Comparison of ENCODE assay signal across 16 cellular contexts in genomic region chr1:15341228-15341627, GRCh38.
DNase-seq lines count a peak whose midpoint lies in the region; ATAC-seq, FAIRE-seq and TF ChIP-seq lines count a peak whose summit lies in the region.
"Had no signal": no experiment of that assay in that cellular context is flagged by ENCODE, and none has a peak within 500 bp of the region (broad histone marks: within the 10 kb centered on the region; RNA-seq: fewer than 3 reads in every experiment).

No MANE protein-coding gene starts in this region.

- WGBS in urinary bladder: 91% methylated on average over 2 of the region's 2 CpGs

- no peaks in the 10 kb centered on the region for H3K36me3 ChIP-seq in astrocyte (ENCODE audit: insufficient read depth, low read length)
- H3K36me3 ChIP-seq in keratinocyte (ENCODE audit: control insufficient read depth in 2 of 2, extremely low read depth in 1 of 2, insufficient read depth in 2 of 2, low read length in 2 of 2): no peaks in the 10 kb centered on the region
- H3K36me3 ChIP-seq in urinary bladder (ENCODE audit: insufficient read depth): no peaks in the 10 kb centered on the region
- H3K36me3 ChIP-seq: BLaER1 treated with 17β-estradiol and CSF1 and Interleukin-3, amounts not matched to agents 10 nM and 100 nM; brain microvascular endothelial cell had no signal

- peaks cover 8% of the 10 kb centered on the region for H3K27me3 Mint-ChIP-seq in activated CD4-positive, alpha-beta memory T cell treated with anti-CD3 and anti-CD28 coated beads, Interleukin-2, amount 10 ng/mL, durations not matched to agents 7 days and 5 days
- peaks cover 18% of the 10 kb centered on the region for H3K27me3 Mint-ChIP-seq in activated CD4-positive, alpha-beta memory T cell treated with anti-CD3 and anti-CD28 coated beads for 36 hours
- H3K27me3 Mint-ChIP-seq in astrocyte (ENCODE audit: low read depth, unreplicated experiment): peaks cover 8% of the 10 kb centered on the region

- H3K27ac Mint-ChIP-seq in activated CD4-positive, alpha-beta memory T cell treated with anti-CD3 and anti-CD28 coated beads, Interleukin-2, amount 10 ng/mL, durations not matched to agents 7 days and 5 days: peak overlapping the region; percentile 83
- no peak overlapping the region for H3K27ac Mint-ChIP-seq in activated CD4-positive, alpha-beta memory T cell treated with anti-CD3 and anti-CD28 coated beads for 36 hours
- no peak overlapping the region for H3K27ac Mint-ChIP-seq in astrocyte (ENCODE audit: unreplicated experiment)
- H3K27ac Mint-ChIP-seq: activated naive CD4-positive, alpha-beta T cell treated with anti-CD3 and anti-CD28 coated beads, Interleukin-2, amount 50 U/mL, for 72 hours had no signal

- H3K4me3 ChIP-seq in astrocyte (ENCODE audit: insufficient read depth, low read depth, low read length) (no peak overlapping the region), keratinocyte (ENCODE audit: control insufficient read depth in 2 of 3, extremely low read depth in 1 of 3, insufficient read depth in 2 of 3, low read depth in 1 of 3, low read length in 3 of 3) (no peak overlapping the region), urinary bladder (ENCODE audit: low read depth, low read length) (no peak overlapping the region)
- H3K4me3 ChIP-seq: BLaER1 treated with 17β-estradiol and CSF1 and Interleukin-3, amounts not matched to agents 10 nM and 100 nM had no signal

- no peak for DNase-seq in activated CD4-positive, alpha-beta memory T cell treated with anti-CD3 and anti-CD28 coated beads, Interleukin-2, amount 10 ng/mL, durations not matched to agents 7 days and 5 days
- DNase-seq in activated CD4-positive, alpha-beta memory T cell treated with anti-CD3 and anti-CD28 coated beads for 36 hours: no peak
- DNase-seq in astrocyte (ENCODE audit: low read depth): no peak
- no peak for DNase-seq in keratinocyte (ENCODE audit: low read depth, low spot score)
- no peak for DNase-seq in NCI-H510A treated with DMSO at 0.1 percent for 48 hours (lab: John Stamatoyannopoulos, UW)
- no peak for DNase-seq in mesenteric fat pad (ENCODE audit: low spot score)
- DNase-seq: activated T-cell treated with anti-CD3 and anti-CD28 coated beads, Interleukin-2, amount 50 U/mL, for 1 hour; erythroblast; NCI-H1105; NCI-H748 treated with DMSO at 0.1 percent for 48 hours had no signal

- H3K27me3 ChIP-seq in astrocyte (ENCODE audit: insufficient read depth, low read length) (no peaks in the 10 kb centered on the region), keratinocyte (ENCODE audit: control insufficient read depth, extremely low read depth, insufficient read depth, low read length) (no peaks in the 10 kb centered on the region)
- H3K27me3 ChIP-seq: brain microvascular endothelial cell had no signal

- H3K79me2 ChIP-seq in astrocyte (ENCODE audit: insufficient read depth, low read length) (no peaks in the 10 kb centered on the region), keratinocyte (ENCODE audit: control insufficient read depth, insufficient read depth, low read length) (no peaks in the 10 kb centered on the region)

- H4K20me1 ChIP-seq in astrocyte (ENCODE audit: insufficient read depth, low read length): no peaks in the 10 kb centered on the region
- no peaks in the 10 kb centered on the region for H4K20me1 ChIP-seq in keratinocyte (ENCODE audit: control insufficient read depth, extremely low read depth, insufficient read depth, low read length)

- CTCF ChIA-PET in activated CD4-positive, alpha-beta memory T cell treated with anti-CD3 and anti-CD28 coated beads, Interleukin-2, amount 10 ng/mL, durations not matched to agents 7 days and 5 days (lab: Charles Lee): interaction anchor here (1.5 to 2.5 kb wide), 3 partner anchors 17 to 91 kb away, joined by 4 to 16 read pairs (median 5); no protein-coding TSS in a partner anchor
- CTCF ChIA-PET in activated CD4-positive, alpha-beta memory T cell treated with anti-CD3 and anti-CD28 coated beads for 36 hours (lab: Charles Lee): interaction anchor here (3.7 kb wide), 1 partner anchor 18 kb away, joined by 18 read pairs; no protein-coding TSS in a partner anchor

- no peak for TF ChIP-seq CTCF in astrocyte (IDR thresholded peaks at IDR 0.05; ENCODE audit: insufficient read depth, low read depth, low read length)
- no peak for TF ChIP-seq CTCF in keratinocyte (optimal IDR thresholded peaks at IDR 0.05 in 1 of 3, IDR thresholded peaks at IDR 0.05 in 1 of 3, conservative IDR thresholded peaks at IDR 0.05 in 1 of 3; ENCODE audit: extremely low read depth in 1 of 3, insufficient read depth in 2 of 3, low read length in 3 of 3)

- FAIRE-seq in astrocyte (lab: Jason Lieb, UNC): no peak
- no peak for FAIRE-seq in keratinocyte (lab: Jason Lieb, UNC)

- peaks cover 33% of the 10 kb centered on the region for H3K4me1 ChIP-seq in astrocyte (ENCODE audit: insufficient read depth, low read length)
- H3K4me1 ChIP-seq in keratinocyte (ENCODE audit: control insufficient read depth, extremely low read depth, insufficient read depth, low read length): peaks cover 37% of the 10 kb centered on the region
- H3K4me1 ChIP-seq in urinary bladder (ENCODE audit: insufficient read depth): no peaks in the 10 kb centered on the region

- ATAC-seq in GM19351 (IDR thresholded peaks at IDR 0.05; ENCODE audit: unreplicated experiment): no peak
- ATAC-seq: sciatic nerve had no signal

- H3K9me3 ChIP-seq in astrocyte (ENCODE audit: insufficient read depth, low read depth, low read length) (no peaks in the 10 kb centered on the region), keratinocyte (ENCODE audit: control insufficient read depth, low read depth, low read length) (no peaks in the 10 kb centered on the region)

- H3K36me3 Mint-ChIP-seq in activated CD4-positive, alpha-beta memory T cell treated with anti-CD3 and anti-CD28 coated beads, Interleukin-2, amount 10 ng/mL, durations not matched to agents 7 days and 5 days (ENCODE audit: low read depth): no peaks in the 10 kb centered on the region
- no peaks in the 10 kb centered on the region for H3K36me3 Mint-ChIP-seq in activated CD4-positive, alpha-beta memory T cell treated with anti-CD3 and anti-CD28 coated beads for 36 hours
- peaks cover 12% of the 10 kb centered on the region for H3K36me3 Mint-ChIP-seq in astrocyte (ENCODE audit: low read depth, unreplicated experiment)
- H3K36me3 Mint-ChIP-seq: activated naive CD4-positive, alpha-beta T cell treated with anti-CD3 and anti-CD28 coated beads, Interleukin-2, amount 50 U/mL, for 72 hours had no signal

- dilution Hi-C loops in keratinocyte (cut with MboI; ENCODE audit: extremely low pct_ligation_motif_present, low sequenced_read_pairs): no loop called here

- peaks cover 65% of the 10 kb centered on the region for H3K4me1 Mint-ChIP-seq in activated CD4-positive, alpha-beta memory T cell treated with anti-CD3 and anti-CD28 coated beads, Interleukin-2, amount 10 ng/mL, durations not matched to agents 7 days and 5 days
- H3K4me1 Mint-ChIP-seq in activated CD4-positive, alpha-beta memory T cell treated with anti-CD3 and anti-CD28 coated beads for 36 hours (ENCODE audit: low read depth): peaks cover 30% of the 10 kb centered on the region
- H3K4me1 Mint-ChIP-seq in astrocyte (ENCODE audit: low read depth, unreplicated experiment): peaks cover 31% of the 10 kb centered on the region

- no peak overlapping the region for H3K27ac ChIP-seq in astrocyte (ENCODE audit: low read depth, low read length)
- H3K27ac ChIP-seq in keratinocyte (ENCODE audit: control insufficient read depth, insufficient read depth, low read length): peak overlapping the region; percentile 62
- peak overlapping the region; percentile 65 for H3K27ac ChIP-seq in urinary bladder (ENCODE audit: low read depth)
- H3K27ac ChIP-seq: BLaER1 treated with 17β-estradiol and CSF1 and Interleukin-3, amounts not matched to agents 10 nM and 100 nM; brain microvascular endothelial cell had no signal

- H3K9me3 Mint-ChIP-seq in activated CD4-positive, alpha-beta memory T cell treated with anti-CD3 and anti-CD28 coated beads, Interleukin-2, amount 10 ng/mL, durations not matched to agents 7 days and 5 days: no peaks in the 10 kb centered on the region
- no peaks in the 10 kb centered on the region for H3K9me3 Mint-ChIP-seq in activated CD4-positive, alpha-beta memory T cell treated with anti-CD3 and anti-CD28 coated beads for 36 hours
- peaks cover 16% of the 10 kb centered on the region for H3K9me3 Mint-ChIP-seq in astrocyte (ENCODE audit: unreplicated experiment)
- H3K9me3 Mint-ChIP-seq: activated naive CD4-positive, alpha-beta T cell treated with anti-CD3 and anti-CD28 coated beads, Interleukin-2, amount 50 U/mL, for 72 hours had no signal

- H3K4me3 Mint-ChIP-seq in activated CD4-positive, alpha-beta memory T cell treated with anti-CD3 and anti-CD28 coated beads, Interleukin-2, amount 10 ng/mL, durations not matched to agents 7 days and 5 days: no peak overlapping the region
- no peak overlapping the region for H3K4me3 Mint-ChIP-seq in activated CD4-positive, alpha-beta memory T cell treated with anti-CD3 and anti-CD28 coated beads for 36 hours
- H3K4me3 Mint-ChIP-seq in astrocyte (ENCODE audit: unreplicated experiment): peak overlapping the region; percentile 14

- no peak overlapping the region for H2AFZ ChIP-seq in astrocyte (ENCODE audit: low read depth, low read length)
- no peak overlapping the region for H2AFZ ChIP-seq in keratinocyte (ENCODE audit: control insufficient read depth, low read length)

- POLR2A ChIA-PET in activated CD4-positive, alpha-beta memory T cell treated with anti-CD3 and anti-CD28 coated beads, Interleukin-2, amount 10 ng/mL, durations not matched to agents 7 days and 5 days (lab: Charles Lee): interaction anchor here (1.0 to 2.3 kb wide), 4 partner anchors 7 to 69 kb away, joined by 3 to 8 read pairs (median 4); partner anchors contain the start of gene EFHD2
- POLR2A ChIA-PET in activated CD4-positive, alpha-beta memory T cell treated with anti-CD3 and anti-CD28 coated beads for 36 hours (lab: Charles Lee): no interaction called here

- H3K4me2 ChIP-seq in astrocyte (ENCODE audit: low read length) (no peak overlapping the region), keratinocyte (ENCODE audit: control insufficient read depth, extremely low read depth, insufficient read depth, low read depth, low read length) (no peak overlapping the region)

- intact Hi-C loops in activated CD4-positive, alpha-beta memory T cell treated with anti-CD3 and anti-CD28 coated beads for 36 hours (cut with micrococcal nuclease): loop anchor here (5.0 kb wide), 1 partner anchor 76 kb away; no protein-coding TSS in a partner anchor

- no peaks in the 10 kb centered on the region for H3K9me1 ChIP-seq in keratinocyte (ENCODE audit: control insufficient read depth, extremely low read depth, insufficient read depth, low read length)

- H3K9ac ChIP-seq in astrocyte (ENCODE audit: low read length) (no peak overlapping the region), keratinocyte (ENCODE audit: control insufficient read depth, extremely low read depth, insufficient read depth, low read length) (no peak overlapping the region)
- H3K9ac ChIP-seq: BLaER1 treated with 17β-estradiol and CSF1 and Interleukin-3, amounts not matched to agents 10 nM and 100 nM had no signal
